In genomic region chr12:124294686-124295315, GRCh38 we compare ENCODE assay signal across 10 cellular contexts. TPM values are rescaled to one million over a fixed set of nuclear protein-coding genes. Genes with fewer than 3 reads are reported as not detected.
DNase-seq lines count a peak whose midpoint lies in the region; ATAC-seq, FAIRE-seq and TF ChIP-seq lines count a peak whose summit lies in the region.
"Had no signal": no experiment of that assay in that cellular context is flagged by ENCODE, and none has a peak within 500 bp of the region (broad histone marks: within the 10 kb centered on the region; RNA-seq: fewer than 3 reads in every experiment).

A gene with protein sequence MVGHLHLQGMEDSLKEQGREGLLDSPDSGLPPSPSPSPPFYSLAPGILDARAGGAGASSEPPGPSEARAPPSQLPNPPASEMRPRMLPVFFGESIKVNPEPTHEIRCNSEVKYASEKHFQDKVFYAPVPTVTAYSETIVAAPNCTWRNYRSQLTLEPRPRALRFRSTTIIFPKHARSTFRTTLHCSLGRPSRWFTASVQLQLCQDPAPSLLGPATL (plus strand): TSS chr12:124295093. CDS start chr12:124295430, 337 bp downstream.

- TF ChIP-seq CTCF in RWPE2 (IDR thresholded peaks at IDR 0.05; ENCODE audit: poor library complexity, severe bottlenecking) (no peak), fibroblast of villous mesenchyme (IDR thresholded peaks at IDR 0.05; ENCODE audit: insufficient read depth, low read depth, low read length) (no peak), ovary (IDR thresholded peaks at IDR 0.05) (no peak)

- intact Hi-C loops in ovary (cut with DNase I), result no loop called here

- no peak for TF ChIP-seq POLR2A in ovary (IDR thresholded peaks at IDR 0.05)
- no peak for TF ChIP-seq POLR2A in GM12892 (IDR thresholded peaks at IDR 0.05; ENCODE audit: low read depth, low read length)

- peak; percentile 23; the same call in 1 of the 3 replicates for ATAC-seq in RWPE2 (ENCODE audit: low read depth)

- peak within 1 kb of the TSS; percentile 60 for H3K4me3 ChIP-seq in BLaER1
- H3K4me3 ChIP-seq in RWPE2 (ENCODE audit: severe bottlenecking), result peak within 1 kb of the TSS; percentile 9
- peak within 1 kb of the TSS; percentile 27 for H3K4me3 ChIP-seq in fibroblast of villous mesenchyme (ENCODE audit: low read depth, low read length)
- H3K4me3 ChIP-seq in ovary, result peak within 1 kb of the TSS; percentile 12

- 1 to 2% (median 1%) methylated on average over 31 to 63 of the region's 63 CpGs for WGBS in ovary, 3 donors

- H3K9ac ChIP-seq in BLaER1, result no peak within 1 kb of the TSS

- H3K9me3 ChIP-seq in BLaER1 (no peaks in the 10 kb centered on the region), RWPE2 (ENCODE audit: severe bottlenecking) (no peaks in the 10 kb centered on the region), ovary (no peaks in the 10 kb centered on the region)

- H3K4me2 ChIP-seq in BLaER1, result peak within 1 kb of the TSS; percentile 82

- peaks cover 31% of the 10 kb centered on the region; the same call in 1 of the 2 replicates for H4K20me1 ChIP-seq in BLaER1

- H3K27me3 ChIP-seq in BLaER1 (peaks cover 58% of the 10 kb centered on the region), RWPE2 (ENCODE audit: insufficient read depth, poor library complexity, severe bottlenecking) (peaks cover 47% of the 10 kb centered on the region), ovary (no peaks in the 10 kb centered on the region)

- H3K4me1 ChIP-seq in BLaER1 (peaks cover 29% of the 10 kb centered on the region), RWPE2 (ENCODE audit: insufficient read depth, poor library complexity, severe bottlenecking) (no peaks in the 10 kb centered on the region), ovary (ENCODE audit: insufficient read depth) (peaks cover 7% of the 10 kb centered on the region)

- DNase-seq in RWPE2 (ENCODE audit: low spot score) (no peak), fibroblast of villous mesenchyme (ENCODE audit: low read depth) (peak; percentile 6), ovary (peak; percentile 31 to 64 (median 56)), NAMALWA (ENCODE audit: low spot score) (no peak), GM12892 (ENCODE audit: insufficient read length) (no peak), UCSD-AML1 (lab: John Stamatoyannopoulos, UW; ENCODE audit: unreplicated experiment) (no peak)
- DNase-seq in stimulated activated CD4-positive, alpha-beta T cell treated with anti-CD3 and anti-CD28 coated beads, Interleukin-4, amount 100 ng/mL, for 1 hour, result no peak
- DNase-seq: activated T-cell treated with anti-CD3 and anti-CD28 coated beads, Interleukin-2, amount 50 U/mL, for 1 hour had no signal

- H3K36me3 ChIP-seq in BLaER1 (no peaks in the 10 kb centered on the region), RWPE2 (ENCODE audit: low read depth) (no peaks in the 10 kb centered on the region), ovary (no peaks in the 10 kb centered on the region)

- H3K27ac ChIP-seq in BLaER1 (no peak within 1 kb of the TSS), RWPE2 (ENCODE audit: poor library complexity, severe bottlenecking) (no peak within 1 kb of the TSS), ovary (no peak within 1 kb of the TSS)

- TF ChIP-seq EP300 in ovary (IDR thresholded peaks at IDR 0.05), result no peak

- no peak for FAIRE-seq in GM12892 (lab: Jason Lieb, UNC)
- FAIRE-seq: urothelium cell line had no signal

RNA-seq across cellular contexts. Expression of the gene that starts here (rescaled TPM):
- total RNA-seq in fibroblast of villous mesenchyme (1.9 and 5.6 TPM in 2 replicates), ovary (1 to 10 TPM; 1.1 to 8.7 (median 4.0) TPM)
- polyA plus RNA-seq in ovary, result 1 to 10 TPM in 1 of 2 donors, under 1 TPM in 1; 0.72 to 3.0 TPM
- not detected for polyA plus RNA-seq in GM12892 (2012; ENCODE audit: missing spikeins)

Comparison
In these comparisons a context has a peak if more than half of its experiments do, and no peak if none do; other contexts are left out.
1. H3K4me3 ChIP-seq: peak in every context shown above with its lines; median percentile 60 in BLaER1; 27 in fibroblast of villous mesenchyme; 12 in ovary; 9 in RWPE2.
2. DNase-seq: peak in fibroblast of villous mesenchyme (single experiment) and ovary (5 of 5); none in RWPE2 (single experiment), NAMALWA (single experiment), GM12892 (single experiment), stimulated activated CD4-positive, alpha-beta T cell treated with anti-CD3 and anti-CD28 coated beads, Interleukin-4, amount 100 ng/mL, for 1 hour (single experiment) and UCSD-AML1 (single experiment).